ENCODE assay signal across 20 cellular contexts in the genomic region with DNA sequence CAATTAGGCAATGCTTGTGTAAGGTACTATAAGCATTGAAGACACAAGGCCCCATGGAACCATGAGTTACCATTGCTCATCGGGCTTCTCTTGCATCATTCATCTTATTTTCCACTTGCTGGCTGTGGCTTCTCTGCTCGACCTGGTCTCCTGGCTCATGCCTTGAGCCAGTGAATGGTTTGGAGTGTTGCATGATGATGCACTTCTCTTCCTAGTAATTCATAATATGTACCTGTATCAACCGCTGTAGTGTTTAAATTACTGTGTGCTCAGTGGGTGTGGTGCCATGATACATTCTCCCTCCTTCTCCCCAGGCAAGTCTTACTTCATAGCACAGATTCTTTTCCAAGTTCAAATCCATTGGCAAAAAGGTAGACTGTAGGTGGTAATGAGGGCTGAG.
DNase-seq lines count a peak whose midpoint lies in the region; ATAC-seq, FAIRE-seq and TF ChIP-seq lines count a peak whose summit lies in the region.
"Had no signal": no experiment of that assay in that cellular context is flagged by ENCODE, and none has a peak within 500 bp of the region (broad histone marks: within the 10 kb centered on the region; RNA-seq: fewer than 3 reads in every experiment).

No MANE protein-coding gene starts in this region.

- H3K36me3 ChIP-seq in HepG2 (replicated peaks in 1 of 2; ENCODE audit: control insufficient read depth in 1 of 2, insufficient read depth in 2 of 2, low read length in 2 of 2) (no peaks in the 10 kb centered on the region), right lobe of liver (no peaks in the 10 kb centered on the region), tibial artery (no peaks in the 10 kb centered on the region)
- H3K36me3 ChIP-seq: MG63, SJCRH30 had no signal

- no peaks in the 10 kb centered on the region for H3K36me3 Mint-ChIP-seq in WTC11
- H3K36me3 Mint-ChIP-seq in activated T-helper 1 cell treated with anti-CD3 and anti-CD28 coated beads, Interleukin-12 subunit alpha, Interleukin-12 subunit beta, Interleukin-2, Interleukin-4 antibody, amounts not matched to agents 30 ng/mL and 10 ng/mL and 1 ng/mL, durations not matched to agents 14 hours and 24 hours and 36 hours (ENCODE audit: low read depth), result no peaks in the 10 kb centered on the region

- no peak for DNase-seq in HepG2 (ENCODE audit: low spot score)
- no peak for DNase-seq in right lobe of liver
- DNase-seq in WTC11 (ENCODE audit: low spot score), result no peak
- peak; percentile 92 to 95 for DNase-seq in foreskin keratinocyte
- DNase-seq in tibial artery, result no peak
- DNase-seq in activated T-helper 1 cell treated with anti-CD3 and anti-CD28 coated beads, Interleukin-12 subunit alpha, Interleukin-12 subunit beta, Interleukin-2, Interleukin-4 antibody, amounts not matched to agents 30 ng/mL and 10 ng/mL and 1 ng/mL, durations not matched to agents 14 hours and 24 hours and 36 hours (ENCODE audit: low spot score), result no peak
- no peak for DNase-seq in stimulated activated naive CD8-positive, alpha-beta T cell treated with anti-CD3 and anti-CD28 coated beads, Interleukin-15, amount 100 ng/mL, for 72 hours
- DNase-seq: C1 segment of cervical spinal cord, DMS 273 treated with DMSO at 0.1 percent for 48 hours, H9, KG1, MG63, NCI-H1092 treated with DMSO at 0.1 percent for 48 hours, NCI-H1694, NCI-H2107, NCI-H446, NCI-H774, SJCRH30 had no signal

- ATAC-seq in HepG2 (no peak), right lobe of liver (no peak), WTC11 (no peak), foreskin keratinocyte (peak; percentile 95), HG03442 (IDR thresholded peaks at IDR 0.05; ENCODE audit: unreplicated experiment) (no peak)
- ATAC-seq in stimulated activated naive CD8-positive, alpha-beta T cell treated with anti-CD3 and anti-CD28 coated beads, Interleukin-15, amount 100 ng/mL, for 72 hours, result no peak

- H4K20me1 ChIP-seq in HepG2 (ENCODE audit: insufficient read depth, low read length), result no peaks in the 10 kb centered on the region

- H3K4me1 ChIP-seq in HepG2 (ENCODE audit: insufficient read depth, low read length), result no peaks in the 10 kb centered on the region
- no peaks in the 10 kb centered on the region for H3K4me1 ChIP-seq in right lobe of liver
- no peaks in the 10 kb centered on the region for H3K4me1 ChIP-seq in foreskin keratinocyte
- H3K4me1 ChIP-seq in tibial artery, result no peaks in the 10 kb centered on the region
- H3K4me1 ChIP-seq: SJCRH30 had no signal

- H3K27me3 ChIP-seq in HepG2 (ENCODE audit: control insufficient read depth in 1 of 2, insufficient read depth in 2 of 2, low read length in 2 of 2) (no peaks in the 10 kb centered on the region; a peak in 1 of 5 replicates), right lobe of liver (no peaks in the 10 kb centered on the region), foreskin keratinocyte (no peaks in the 10 kb centered on the region), tibial artery (no peaks in the 10 kb centered on the region)
- H3K27me3 ChIP-seq: MG63, SJCRH30 had no signal

- no peak overlapping the region for H3K9ac ChIP-seq in HepG2 (ENCODE audit: insufficient read depth, low read depth, low read length)

- H3K4me2 ChIP-seq in HepG2 (ENCODE audit: low read depth, low read length), result no peak overlapping the region

- no peak overlapping the region for H3K4me3 ChIP-seq in HepG2 (replicated peaks in 1 of 3; ENCODE audit: insufficient read depth in 1 of 3, low read depth in 2 of 3, low read length in 3 of 3)
- no peak overlapping the region for H3K4me3 ChIP-seq in right lobe of liver
- no peak overlapping the region for H3K4me3 ChIP-seq in tibial artery
- H3K4me3 ChIP-seq: MG63, SJCRH30 had no signal

- peak overlapping the region; percentile 49 for H2AFZ ChIP-seq in HepG2 (ENCODE audit: low read length)

- no peak for FAIRE-seq in HepG2 (lab: Jason Lieb, UNC)
- FAIRE-seq: RCC 7860 had no signal

- H3K79me2 ChIP-seq in HepG2 (ENCODE audit: insufficient read depth, low read length), result no peaks in the 10 kb centered on the region

- no peak for TF ChIP-seq RAD21 in HepG2 (CRISPR knock-in tag; IDR thresholded peaks at IDR 0.05)

- in situ Hi-C loops in HepG2 (cut with HindIII; ENCODE audit: extremely low pct_ligation_motif_present, low pct_unique_long_range_greater_than_20kb), result no loop called here

- no peaks in the 10 kb centered on the region for H3K27me3 Mint-ChIP-seq in WTC11 (ENCODE audit: low read depth)
- no peaks in the 10 kb centered on the region for H3K27me3 Mint-ChIP-seq in activated T-helper 1 cell treated with anti-CD3 and anti-CD28 coated beads, Interleukin-12 subunit alpha, Interleukin-12 subunit beta, Interleukin-2, Interleukin-4 antibody, amounts not matched to agents 30 ng/mL and 10 ng/mL and 1 ng/mL, durations not matched to agents 14 hours and 24 hours and 36 hours (ENCODE audit: insufficient read depth)
- H3K27me3 Mint-ChIP-seq in stimulated activated naive CD8-positive, alpha-beta T cell treated with anti-CD3 and anti-CD28 coated beads, Interleukin-15, amount 100 ng/mL, for 72 hours, result no peaks in the 10 kb centered on the region

- intact Hi-C loops in HepG2 (cut with micrococcal nuclease; ENCODE audit: unreplicated experiment) (no loop called here), right lobe of liver (cut with DNase I) (no loop called here), tibial artery (cut with DNase I; ENCODE audit: low total_unique reads) (no loop called here)
- intact Hi-C loops in activated T-helper 1 cell treated with anti-CD3 and anti-CD28 coated beads, Interleukin-12 subunit alpha, Interleukin-12 subunit beta, Interleukin-2, Interleukin-4 antibody, amounts not matched to agents 30 ng/mL and 10 ng/mL and 1 ng/mL, durations not matched to agents 14 hours and 24 hours and 36 hours (cut with micrococcal nuclease), result no loop called here

- no TSS peak for BruUV-seq in HepG2 (replicated peaks; lab: Mats Ljungman, UMichigan)

- no peak for TF ChIP-seq CTCF in HepG2 (CRISPR knock-in tag; IDR thresholded peaks at IDR 0.05)
- TF ChIP-seq CTCF in right lobe of liver (IDR thresholded peaks at IDR 0.05), result no peak
- TF ChIP-seq CTCF in WTC11 (IDR thresholded peaks at IDR 0.05), result no peak
- no peak for TF ChIP-seq CTCF in foreskin keratinocyte (conservative IDR thresholded peaks at IDR 0.05)
- no peak for TF ChIP-seq CTCF in tibial artery (IDR thresholded peaks at IDR 0.05)

- H3K9me3 Mint-ChIP-seq in WTC11, result no peaks in the 10 kb centered on the region
- no peaks in the 10 kb centered on the region for H3K9me3 Mint-ChIP-seq in activated T-helper 1 cell treated with anti-CD3 and anti-CD28 coated beads, Interleukin-12 subunit alpha, Interleukin-12 subunit beta, Interleukin-2, Interleukin-4 antibody, amounts not matched to agents 30 ng/mL and 10 ng/mL and 1 ng/mL, durations not matched to agents 14 hours and 24 hours and 36 hours
- H3K9me3 Mint-ChIP-seq in stimulated activated naive CD8-positive, alpha-beta T cell treated with anti-CD3 and anti-CD28 coated beads, Interleukin-15, amount 100 ng/mL, for 72 hours, result no peaks in the 10 kb centered on the region
- H3K9me3 Mint-ChIP-seq: H9 had no signal

- TF ChIP-seq POLR2A in HepG2 (IDR thresholded peaks at IDR 0.05; ENCODE audit: insufficient read depth in 1 of 2, low read depth in 2 of 2, low read length in 2 of 2) (no peak), right lobe of liver (IDR thresholded peaks at IDR 0.05) (no peak)

- H3K27ac Mint-ChIP-seq in WTC11, result 0 out of 2 replicates have a peak overlapping the region, but pooled peaks have one; percentile 27
- no peak overlapping the region for H3K27ac Mint-ChIP-seq in activated T-helper 1 cell treated with anti-CD3 and anti-CD28 coated beads, Interleukin-12 subunit alpha, Interleukin-12 subunit beta, Interleukin-2, Interleukin-4 antibody, amounts not matched to agents 30 ng/mL and 10 ng/mL and 1 ng/mL, durations not matched to agents 14 hours and 24 hours and 36 hours
- no peak overlapping the region for H3K27ac Mint-ChIP-seq in stimulated activated naive CD8-positive, alpha-beta T cell treated with anti-CD3 and anti-CD28 coated beads, Interleukin-15, amount 100 ng/mL, for 72 hours
- H3K27ac Mint-ChIP-seq: H9 had no signal

- CTCF ChIA-PET in HepG2 (lab: Yijun Ruan, JAX; ENCODE audit: low intra/inter-chr PET ratio, low total read pairs), result no interaction called here
- CTCF ChIA-PET in WTC11 (lab: Charles Lee), result no interaction called here

- H3K27ac ChIP-seq in HepG2 (ENCODE audit: extremely low read length, insufficient read depth, low read length), result no peak overlapping the region
- H3K27ac ChIP-seq in right lobe of liver, result no peak overlapping the region
- peak overlapping the region; percentile 33 for H3K27ac ChIP-seq in foreskin keratinocyte
- no peak overlapping the region for H3K27ac ChIP-seq in tibial artery
- H3K27ac ChIP-seq: SJCRH30 had no signal

- peaks cover 9% of the 10 kb centered on the region for H3K4me1 Mint-ChIP-seq in WTC11
- no peaks in the 10 kb centered on the region for H3K4me1 Mint-ChIP-seq in activated T-helper 1 cell treated with anti-CD3 and anti-CD28 coated beads, Interleukin-12 subunit alpha, Interleukin-12 subunit beta, Interleukin-2, Interleukin-4 antibody, amounts not matched to agents 30 ng/mL and 10 ng/mL and 1 ng/mL, durations not matched to agents 14 hours and 24 hours and 36 hours (ENCODE audit: low read depth)
- H3K4me1 Mint-ChIP-seq in stimulated activated naive CD8-positive, alpha-beta T cell treated with anti-CD3 and anti-CD28 coated beads, Interleukin-15, amount 100 ng/mL, for 72 hours, result no peaks in the 10 kb centered on the region

- WGBS in HepG2 (ENCODE audit: low lambda C conversion rate), result 10% methylated on average over 3 of the region's 3 CpGs
- WGBS in right lobe of liver (ENCODE audit: insufficient coverage, low coverage, low lambda C conversion rate, missing lambda C conversion rate), result 77% methylated on average over 3 of the region's 3 CpGs

- H3K4me3 Mint-ChIP-seq in WTC11, result no peak overlapping the region
- no peak overlapping the region for H3K4me3 Mint-ChIP-seq in activated T-helper 1 cell treated with anti-CD3 and anti-CD28 coated beads, Interleukin-12 subunit alpha, Interleukin-12 subunit beta, Interleukin-2, Interleukin-4 antibody, amounts not matched to agents 30 ng/mL and 10 ng/mL and 1 ng/mL, durations not matched to agents 14 hours and 24 hours and 36 hours
- H3K4me3 Mint-ChIP-seq in stimulated activated naive CD8-positive, alpha-beta T cell treated with anti-CD3 and anti-CD28 coated beads, Interleukin-15, amount 100 ng/mL, for 72 hours, result no peak overlapping the region
- H3K4me3 Mint-ChIP-seq: H9 had no signal

- H3K9me3 ChIP-seq in HepG2 (ENCODE audit: low read length) (no peaks in the 10 kb centered on the region), right lobe of liver (no peaks in the 10 kb centered on the region), tibial artery (no peaks in the 10 kb centered on the region)
- H3K9me3 ChIP-seq: MG63, SJCRH30 had no signal

- TF ChIP-seq EP300 in HepG2 (IDR thresholded peaks at IDR 0.05; ENCODE audit: low read depth in 2 of 2, low read length in 2 of 2) (no peak), HepG2 (CRISPR knock-in tag; IDR thresholded peaks at IDR 0.05; ENCODE audit: borderline replicate concordance) (no peak)

- POLR2A ChIA-PET in HepG2 (lab: Yijun Ruan, JAX), result no interaction called here
- POLR2A ChIA-PET in WTC11 (lab: Charles Lee), result no interaction called here

TF ChIP-seq in HepG2, 621 proteins besides CTCF, POLR2A, EP300 and RAD21 (continues in another document):
- TF ChIP-seq PHF8 (CRISPR knock-in tag; IDR thresholded peaks at IDR 0.05) (no peak), ZNF564 (CRISPR knock-in tag; IDR thresholded peaks at IDR 0.05) (no peak)

Comparison
In these comparisons a context has a peak if more than half of its experiments do, and no peak if none do; other contexts are left out.
1. DNase-seq: peak in foreskin keratinocyte (2 of 2); none in HepG2 (single experiment), right lobe of liver (0 of 3), WTC11 (single experiment), tibial artery (0 of 2), activated T-helper 1 cell treated with anti-CD3 and anti-CD28 coated beads, Interleukin-12 subunit alpha, Interleukin-12 subunit beta, Interleukin-2, Interleukin-4 antibody, amounts not matched to agents 30 ng/mL and 10 ng/mL and 1 ng/mL, durations not matched to agents 14 hours and 24 hours and 36 hours (single experiment) and stimulated activated naive CD8-positive, alpha-beta T cell treated with anti-CD3 and anti-CD28 coated beads, Interleukin-15, amount 100 ng/mL, for 72 hours (0 of 2).